9 cellular contexts compared by ENCODE assay signal in the genomic region with DNA sequence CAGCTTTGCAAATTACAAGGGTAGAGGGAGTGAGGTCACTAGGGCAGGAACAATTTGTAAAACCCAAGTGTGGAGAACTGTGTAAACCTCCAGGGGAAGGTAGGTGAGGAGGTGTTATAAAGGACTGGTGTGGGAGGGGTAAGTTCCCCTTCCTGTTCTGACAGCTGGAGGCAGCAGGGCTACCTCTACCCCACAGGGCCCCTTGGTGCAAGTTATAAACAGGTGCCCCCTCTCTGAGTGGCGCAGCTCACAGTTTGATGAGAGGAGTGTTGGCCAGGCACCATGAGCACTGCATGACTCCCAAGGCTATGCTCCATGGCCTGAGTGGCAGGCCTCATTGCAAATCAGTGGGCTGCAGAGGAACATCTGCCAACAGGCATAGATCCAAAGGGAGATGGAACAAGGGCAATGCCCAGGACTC. TPM values are rescaled to one million over a fixed set of nuclear protein-coding genes. Genes with fewer than 3 reads are reported as not detected.
A peak's percentile ranks its signal among the peaks of the same experiment; 100 is the strongest.
DNase-seq lines count a peak whose midpoint lies in the region; ATAC-seq, FAIRE-seq and TF ChIP-seq lines count a peak whose summit lies in the region.
"Had no signal": no experiment of that assay in that cellular context is flagged by ENCODE, and none has a peak within 500 bp of the region (broad histone marks: within the 10 kb centered on the region; RNA-seq: fewer than 3 reads in every experiment).

No MANE protein-coding gene starts in this region.

- intact Hi-C loops in CD4-positive, alpha-beta memory T cell (cut with micrococcal nuclease): no loop called here
- intact Hi-C loops in PC-9 (cut with micrococcal nuclease; ENCODE audit: unreplicated experiment): no loop called here

- TF ChIP-seq CTCF in PC-9 (conservative IDR thresholded peaks at IDR 0.05): no peak

- H3K27ac Mint-ChIP-seq in CD4-positive, alpha-beta memory T cell: peak overlapping the region in 5 of 7 donors; percentile 10 to 84 (median 57)
- H3K27ac Mint-ChIP-seq in activated CD8-positive, alpha-beta T cell treated with anti-CD3 and anti-CD28 coated beads, Interleukin-2, amount 10 ng/mL, durations not matched to agents 7 days and 5 days: peak overlapping the region; percentile 20

- H3K4me3 ChIP-seq in CD4-positive, alpha-beta memory T cell (ENCODE audit: low read length in 2 of 2): no peak overlapping the region
- no peak overlapping the region for H3K4me3 ChIP-seq in PC-9

- H2AFZ ChIP-seq in PC-9: no peak overlapping the region

- H3K36me3 ChIP-seq in CD4-positive, alpha-beta memory T cell (ENCODE audit: insufficient read depth, low read length): no peaks in the 10 kb centered on the region
- H3K36me3 ChIP-seq in PC-9 (ENCODE audit: low read depth): no peaks in the 10 kb centered on the region

- H3K9me2 ChIP-seq in PC-9 (ENCODE audit: insufficient read depth): no peaks in the 10 kb centered on the region

- peak overlapping the region in 3 of 8 donors; percentile 25 to 57 (median 47) for H3K4me3 Mint-ChIP-seq in CD4-positive, alpha-beta memory T cell
- H3K4me3 Mint-ChIP-seq in activated CD8-positive, alpha-beta T cell treated with anti-CD3 and anti-CD28 coated beads, Interleukin-2, amount 10 ng/mL, durations not matched to agents 7 days and 5 days: no peak overlapping the region

- H3K9me3 ChIP-seq in CD4-positive, alpha-beta memory T cell (ENCODE audit: control insufficient read depth in 1 of 2, low read length in 2 of 2): no peaks in the 10 kb centered on the region
- H3K9me3 ChIP-seq in PC-9 (ENCODE audit: insufficient read depth, low read depth): no peaks in the 10 kb centered on the region

- BruUV-seq in PC-9 (replicated peaks; lab: Mats Ljungman, UMichigan): no TSS peak

- no peaks in the 10 kb centered on the region for H3K27me3 Mint-ChIP-seq in CD4-positive, alpha-beta memory T cell
- no peaks in the 10 kb centered on the region for H3K27me3 Mint-ChIP-seq in activated CD8-positive, alpha-beta T cell treated with anti-CD3 and anti-CD28 coated beads, Interleukin-2, amount 10 ng/mL, durations not matched to agents 7 days and 5 days (ENCODE audit: low read depth)

- H3K4me1 Mint-ChIP-seq in CD4-positive, alpha-beta memory T cell: peaks cover 12 to 22% (median 19%) of the 10 kb centered on the region in 4 donors
- H3K4me1 Mint-ChIP-seq in activated CD8-positive, alpha-beta T cell treated with anti-CD3 and anti-CD28 coated beads, Interleukin-2, amount 10 ng/mL, durations not matched to agents 7 days and 5 days (ENCODE audit: low read depth): peaks cover 12% of the 10 kb centered on the region

- no peak for FAIRE-seq in frontal cortex (lab: Jason Lieb, UNC)

- H3K27ac ChIP-seq in CD4-positive, alpha-beta memory T cell (ENCODE audit: low read depth, low read length): no peak overlapping the region
- H3K27ac ChIP-seq in PC-9: no peak overlapping the region

- ATAC-seq in GM18870 (IDR thresholded peaks at IDR 0.05; ENCODE audit: unreplicated experiment): peak; percentile 47
- peak; percentile 73 for ATAC-seq in HG02973 (IDR thresholded peaks at IDR 0.05; ENCODE audit: unreplicated experiment)
- peak; percentile 70 for ATAC-seq in activated CD8-positive, alpha-beta T cell treated with anti-CD3 and anti-CD28 coated beads, Interleukin-2, amount 10 ng/mL, durations not matched to agents 7 days and 5 days

- peaks cover 3% of the 10 kb centered on the region; the same call in 1 of the 2 replicates for H3F3A ChIP-seq in PC-9 (ENCODE audit: insufficient read depth, low read depth)

- H3K27me3 ChIP-seq in CD4-positive, alpha-beta memory T cell (ENCODE audit: insufficient read depth, low read length): no peaks in the 10 kb centered on the region
- H3K27me3 ChIP-seq in PC-9 (ENCODE audit: insufficient read depth, low read depth): no peaks in the 10 kb centered on the region

- peaks cover 10% of the 10 kb centered on the region for H3K4me1 ChIP-seq in CD4-positive, alpha-beta memory T cell (ENCODE audit: insufficient read depth, low read length)
- peaks cover 2% of the 10 kb centered on the region for H3K4me1 ChIP-seq in PC-9 (replicated peaks; ENCODE audit: insufficient read depth)

- H3K9me3 Mint-ChIP-seq in CD4-positive, alpha-beta memory T cell: no peaks in the 10 kb centered on the region
- no peaks in the 10 kb centered on the region for H3K9me3 Mint-ChIP-seq in activated CD8-positive, alpha-beta T cell treated with anti-CD3 and anti-CD28 coated beads, Interleukin-2, amount 10 ng/mL, durations not matched to agents 7 days and 5 days (ENCODE audit: insufficient read depth)

- H3K4me2 ChIP-seq in PC-9: no peak overlapping the region

- H3K36me3 Mint-ChIP-seq in CD4-positive, alpha-beta memory T cell: no peaks in the 10 kb centered on the region
- no peaks in the 10 kb centered on the region for H3K36me3 Mint-ChIP-seq in activated CD8-positive, alpha-beta T cell treated with anti-CD3 and anti-CD28 coated beads, Interleukin-2, amount 10 ng/mL, durations not matched to agents 7 days and 5 days (ENCODE audit: low read depth)

- no peaks in the 10 kb centered on the region for H3K79me2 ChIP-seq in PC-9 (ENCODE audit: low read depth)

- H4K20me1 ChIP-seq in PC-9 (ENCODE audit: insufficient read depth): no peaks in the 10 kb centered on the region

- CTCF ChIA-PET in CD4-positive, alpha-beta memory T cell (lab: Charles Lee; ENCODE audit: partially characterized antibody): interaction anchor here (1.2 kb wide), 1 partner anchor 22 kb away, joined by 4 read pairs; no protein-coding TSS in a partner anchor
- CTCF ChIA-PET in activated CD8-positive, alpha-beta T cell treated with anti-CD3 and anti-CD28 coated beads, Interleukin-2, amount 10 ng/mL, durations not matched to agents 7 days and 5 days (lab: Charles Lee): interaction anchor here (1.4 to 1.7 kb wide), 2 partner anchors 36 to 76 kb away, joined by 5 to 10 read pairs; no protein-coding TSS in a partner anchor
- CTCF ChIA-PET in PC-9 (lab: Charles Lee): no interaction called here

- POLR2A ChIA-PET in CD4-positive, alpha-beta memory T cell (lab: Charles Lee; ENCODE audit: partially characterized antibody): interaction anchor here (0.7 kb wide), 1 partner anchor 44 kb away, joined by 3 read pairs; no protein-coding TSS in a partner anchor
- POLR2A ChIA-PET in activated CD8-positive, alpha-beta T cell treated with anti-CD3 and anti-CD28 coated beads, Interleukin-2, amount 10 ng/mL, durations not matched to agents 7 days and 5 days (lab: Charles Lee): no interaction called here
- POLR2A ChIA-PET in PC-9 (lab: Charles Lee; ENCODE audit: unreplicated experiment): interaction anchor here (0.6 kb wide), 1 partner anchor 101 kb away, joined by 3 read pairs; no protein-coding TSS in a partner anchor

- peak in 3 of 5 donors; percentile 10 to 19 (median 17) for DNase-seq in CD4-positive, alpha-beta memory T cell
- DNase-seq in activated CD8-positive, alpha-beta T cell treated with anti-CD3 and anti-CD28 coated beads, Interleukin-2, amount 10 ng/mL, durations not matched to agents 7 days and 5 days: peak; percentile 28
- no peak for DNase-seq in PC-9
- DNase-seq in COLO668 (lab: John Stamatoyannopoulos, UW; ENCODE audit: unreplicated experiment): no peak
- no peak for DNase-seq in activated CD4-positive, alpha-beta T cell treated with anti-CD3 and anti-CD28 coated beads, Interleukin-2, amount 50 U/mL, for 48 hours
- DNase-seq in frontal cortex (ENCODE audit: low spot score in 2 of 2): no peak
- DNase-seq: occipital lobe had no signal

RNA-seq across cellular contexts. Expression of a gene that starts 41.0 kb away (rescaled TPM):
- under 1 TPM; 0.38 to 0.42 TPM for total RNA-seq in CD4-positive, alpha-beta memory T cell
- under 1 TPM; 0.44 to 0.70 TPM for polyA plus RNA-seq in CD4-positive, alpha-beta memory T cell
- 1 to 10 TPM; 4.1 TPM for total RNA-seq in activated CD8-positive, alpha-beta T cell treated with anti-CD3 and anti-CD28 coated beads, Interleukin-2, amount 10 ng/mL, durations not matched to agents 7 days and 5 days
- total RNA-seq in PC-9 (2021) (1.4 and 1.8 TPM in 2 replicates), frontal cortex (15.5 TPM)

RNA-seq across cellular contexts. Expression of a gene that starts 44.5 kb away (rescaled TPM):
- total RNA-seq in CD4-positive, alpha-beta memory T cell: 100 to 1,000 TPM; 285 to 305 TPM
- polyA plus RNA-seq in CD4-positive, alpha-beta memory T cell: 100 to 1,000 TPM; 629 to 725 TPM
- 100 to 1,000 TPM; 805 to 847 TPM for total RNA-seq in activated CD8-positive, alpha-beta T cell treated with anti-CD3 and anti-CD28 coated beads, Interleukin-2, amount 10 ng/mL, durations not matched to agents 7 days and 5 days
- total RNA-seq in PC-9 (2021) (322 and 354 TPM in 2 replicates), frontal cortex (133 TPM)

Comparison
In these comparisons a context has a peak if more than half of its experiments do, and no peak if none do; other contexts are left out.
1. DNase-seq: peak in CD4-positive, alpha-beta memory T cell (3 of 5) and activated CD8-positive, alpha-beta T cell treated with anti-CD3 and anti-CD28 coated beads, Interleukin-2, amount 10 ng/mL, durations not matched to agents 7 days and 5 days (single experiment); none in PC-9 (0 of 2), COLO668 (single experiment), activated CD4-positive, alpha-beta T cell treated with anti-CD3 and anti-CD28 coated beads, Interleukin-2, amount 50 U/mL, for 48 hours (0 of 2) and frontal cortex (0 of 2).
2. Peak in every context shown above with its lines, with median percentiles within 50 percentile points of each other: ATAC-seq.